Comparison of ENCODE assay signal across 2 cellular contexts in genomic region chr22:45930324-45930723, GRCh38.
TF ChIP-seq lines count a peak whose summit lies in the region.

No MANE protein-coding gene starts in this region.

TF ChIP-seq in HEK293, 187 proteins besides CTCF, POLR2A, EP300 and RAD21 (continued from another document):
- TF ChIP-seq ZNF23 (tag by site-specific recombination; IDR thresholded peaks at IDR 0.05; ENCODE audit: borderline replicate concordance) (no peak), ZNF626 (tag by site-specific recombination; IDR thresholded peaks at IDR 0.05) (no peak), YY1 (tag by site-specific recombination; IDR thresholded peaks at IDR 0.05) (no peak), GLIS2 (tag by site-specific recombination; IDR thresholded peaks at IDR 0.05) (0 out of 2 replicates have a peak, but pooled peaks have one; percentile 35)

TF ChIP-seq in K562, 482 proteins besides CTCF, POLR2A, EP300 and RAD21 (continued from another document):
- TF ChIP-seq GTF3C2 (IDR thresholded peaks at IDR 0.05; ENCODE audit: borderline replicate concordance, extremely low read depth, insufficient read length) (no peak), SRSF1 (IDR thresholded peaks at IDR 0.05; ENCODE audit: low read depth, low read length) (no peak), ZFPM2 (CRISPR knock-in tag; IDR thresholded peaks at IDR 0.05) (no peak), ZNF41 (CRISPR knock-in tag; conservative IDR thresholded peaks at IDR 0.05) (no peak), EP400 (IDR thresholded peaks at IDR 0.05) (no peak), ZNF592 (IDR thresholded peaks at IDR 0.05) (no peak), ATF1 (CRISPR knock-in tag; IDR thresholded peaks at IDR 0.05) (no peak), ATF1 (tag; IDR thresholded peaks at IDR 0.05) (no peak), PHTF2 (CRISPR knock-in tag; IDR thresholded peaks at IDR 0.05) (no peak)
TF ChIP-seq in K562: peak in this region for 0.
